ENCODE assay signal across 1 cellular context in genomic region chr6:119052292-119052889, GRCh38.
TF ChIP-seq lines count a peak whose summit lies in the region.

No MANE protein-coding gene starts in this region.

TF ChIP-seq in H1, 55 proteins besides CTCF, POLR2A, EP300 and RAD21 (continued from another document):
- TF ChIP-seq RBBP5 (IDR thresholded peaks at IDR 0.05; ENCODE audit: borderline replicate concordance, low read depth, low read length): no peak
- TF ChIP-seq GABPA (IDR thresholded peaks at IDR 0.05; ENCODE audit: borderline replicate concordance, insufficient read depth, low read length): no peak
- no peak for TF ChIP-seq SUZ12 (IDR thresholded peaks at IDR 0.05; ENCODE audit: low read length)
- TF ChIP-seq KDM5A (IDR thresholded peaks at IDR 0.05; ENCODE audit: low read length): no peak
- no peak for TF ChIP-seq HDAC6 (IDR thresholded peaks at IDR 0.05; ENCODE audit: low read depth, low read length)
- TF ChIP-seq SP2 (IDR thresholded peaks at IDR 0.05; ENCODE audit: low read length): no peak
- TF ChIP-seq SIN3A (conservative IDR thresholded peaks at IDR 0.05 in 1 of 2, IDR thresholded peaks at IDR 0.05 in 1 of 2; ENCODE audit: low read depth in 1 of 2, low read length in 2 of 2): no peak
- TF ChIP-seq BACH1 (IDR thresholded peaks at IDR 0.05; ENCODE audit: low read length): no peak
- TF ChIP-seq TBP (IDR thresholded peaks at IDR 0.05; ENCODE audit: low read depth, low read length): no peak
- no peak for TF ChIP-seq CHD7 (IDR thresholded peaks at IDR 0.05; ENCODE audit: insufficient replicate concordance, low read length)
- no peak for TF ChIP-seq EGR1 (IDR thresholded peaks at IDR 0.05; ENCODE audit: borderline replicate concordance, low read depth, low read length)
- TF ChIP-seq CEBPB (IDR thresholded peaks at IDR 0.05; ENCODE audit: low read depth, low read length): no peak
- TF ChIP-seq TAF7 (optimal IDR thresholded peaks at IDR 0.05; ENCODE audit: borderline replicate concordance, low read depth, low read length): no peak
- no peak for TF ChIP-seq EZH2 (IDR thresholded peaks at IDR 0.05; ENCODE audit: low read depth, low read length, severe bottlenecking)
